8 cellular contexts compared by ENCODE assay signal in genomic region chr11:78188809-78189724, GRCh38. TPM values are rescaled to one million over a fixed set of nuclear protein-coding genes. Genes with fewer than 3 reads are reported as not detected.
A peak's percentile ranks its signal among the peaks of the same experiment; 100 is the strongest.
DNase-seq lines count a peak whose midpoint lies in the region; ATAC-seq and TF ChIP-seq lines count a peak whose summit lies in the region.

TSS of gene USP35 (plus strand) at chr11:78188919. CDS start at chr11:78196246, 7,327 bp downstream.

- peak within 1 kb of the TSS; percentile 96 to 99 (median 98) for H3K4me3 Mint-ChIP-seq in IgD-negative memory B cell

- H3K4me3 ChIP-seq in DND-41 (ENCODE audit: low read depth in 1 of 2, low read length in 2 of 2), result peak within 1 kb of the TSS; percentile 53 to 94
- H3K4me3 ChIP-seq in cardiac fibroblast (replicated peaks in 1 of 2; ENCODE audit: low read depth in 2 of 2, low read length in 2 of 2), result peak within 1 kb of the TSS; percentile 86 to 94
- peak within 1 kb of the TSS; percentile 87 for H3K4me3 ChIP-seq in mesodermal cell (ENCODE audit: extremely low read depth, insufficient read depth, low read length, poor library complexity, severe bottlenecking)
- peak within 1 kb of the TSS; percentile 73 to 77 for H3K4me3 ChIP-seq in aorta (ENCODE audit: low read length in 2 of 2)

- H3K36me3 ChIP-seq in DND-41 (ENCODE audit: insufficient read depth, low read length) (peaks cover under 1% of the 10 kb centered on the region; the same call in 1 of the 2 replicates), mesodermal cell (ENCODE audit: control insufficient read depth, insufficient read depth, low read length) (peaks cover 4% of the 10 kb centered on the region), aorta (ENCODE audit: control insufficient read depth in 1 of 2, insufficient read depth in 2 of 2, low read length in 1 of 2) (no peaks in the 10 kb centered on the region)

- H3K9me3 Mint-ChIP-seq in IgD-negative memory B cell, result no peaks in the 10 kb centered on the region

- H3K4me2 ChIP-seq in DND-41 (ENCODE audit: insufficient read depth, low read length), result peak within 1 kb of the TSS; percentile 91

- ATAC-seq in DND-41 (ENCODE audit: insufficient read depth, low read depth), result no peak; the same call in 2 of the 3 replicates
- peak; percentile 33 for ATAC-seq in aorta (ENCODE audit: low FRiP score)

- peak within 1 kb of the TSS; percentile 80 for H2AFZ ChIP-seq in DND-41 (ENCODE audit: low read depth, low read length)

- peaks cover 50% of the 10 kb centered on the region for H3K4me1 ChIP-seq in DND-41 (ENCODE audit: insufficient read depth, low read length)
- peaks cover 23% of the 10 kb centered on the region for H3K4me1 ChIP-seq in mesodermal cell (ENCODE audit: control insufficient read depth, insufficient read depth, low read length, poor library complexity, severe bottlenecking)
- peaks cover 0 to 5% of the 10 kb centered on the region in 2 donors for H3K4me1 ChIP-seq in aorta (ENCODE audit: control insufficient read depth in 1 of 2, insufficient read depth in 2 of 2, low read length in 2 of 2)

- H4K20me1 ChIP-seq in DND-41 (ENCODE audit: insufficient read depth, low read length), result 0 out of 2 replicates have a peak, but pooled peaks cover 4% of the 10 kb centered on the region

- intact Hi-C loops in aorta (cut with DNase I), result loop anchor here in 1 of 2 donors (1.0 to 5.0 kb wide), 3 partner anchors 20 to 50 kb away; partner anchors contain the start of gene ALG8

- peaks cover 16 to 25% (median 22%) of the 10 kb centered on the region in 3 donors for H3K4me1 Mint-ChIP-seq in IgD-negative memory B cell

- 5 to 8% methylated on average over 25 to 35 of the region's 45 CpGs for WGBS in mesodermal cell (ENCODE audit: insufficient coverage in 2 of 2), 2 experiments
- 2 to 4% methylated on average over 41 to 45 of the region's 45 CpGs for WGBS in aorta, 2 donors

- H3K27me3 ChIP-seq in DND-41 (ENCODE audit: insufficient read depth, low read length, poor library complexity), result no peaks in the 10 kb centered on the region
- H3K27me3 ChIP-seq in aorta (ENCODE audit: control insufficient read depth in 1 of 2, insufficient read depth in 2 of 2, low read length in 1 of 2), result no peaks in the 10 kb centered on the region

- no peaks in the 10 kb centered on the region for H3K27me3 Mint-ChIP-seq in IgD-negative memory B cell

- TF ChIP-seq CTCF in DND-41 (IDR thresholded peaks at IDR 0.05; ENCODE audit: borderline replicate concordance, extremely low read depth, low read length, poor library complexity, severe bottlenecking), result no peak
- TF ChIP-seq CTCF in cardiac fibroblast (IDR thresholded peaks at IDR 0.05; ENCODE audit: low read depth, low read length), result no peak

- peak; percentile 21 for DNase-seq in DND-41
- DNase-seq in cardiac fibroblast (ENCODE audit: low read depth in 2 of 2), result no peak
- DNase-seq in aorta, result peak; percentile 50 to 75
- DNase-seq in stimulated activated CD4-positive, alpha-beta T cell treated with anti-CD3 and anti-CD28 coated beads, Interleukin-4, amount 100 ng/mL, for 24 hours, result no peak
- no peak for DNase-seq in NCI-H510A treated with DMSO at 0.1 percent for 48 hours (lab: John Stamatoyannopoulos, UW)
- no peak for DNase-seq in midbrain (lab: John Stamatoyannopoulos, UW)

- H3K36me3 Mint-ChIP-seq in IgD-negative memory B cell, result peaks cover 3% of the 10 kb centered on the region

- H3K27ac Mint-ChIP-seq in IgD-negative memory B cell, result peak within 1 kb of the TSS; percentile 81 to 89 (median 84)

- H3K27ac ChIP-seq in DND-41 (ENCODE audit: low read length), result peak within 1 kb of the TSS; percentile 73
- peak within 1 kb of the TSS; percentile 77 for H3K27ac ChIP-seq in mesodermal cell (ENCODE audit: low read depth, low read length, severe bottlenecking)
- H3K27ac ChIP-seq in aorta (ENCODE audit: low read depth in 1 of 2, low read length in 2 of 2), result peak within 1 kb of the TSS in 1 of 2 donors; percentile 58

- peaks cover 48% of the 10 kb centered on the region for H3K79me2 ChIP-seq in DND-41 (ENCODE audit: insufficient read depth, low read length)

- no peaks in the 10 kb centered on the region for H3K9me3 ChIP-seq in DND-41 (ENCODE audit: insufficient read depth, low read length, severe bottlenecking)
- no peaks in the 10 kb centered on the region for H3K9me3 ChIP-seq in mesodermal cell (ENCODE audit: control insufficient read depth, low read length)
- no peaks in the 10 kb centered on the region for H3K9me3 ChIP-seq in aorta (ENCODE audit: control insufficient read depth, low read length)

- H3K9ac ChIP-seq in DND-41 (ENCODE audit: low read depth, low read length), result peak within 1 kb of the TSS; percentile 87

RNA-seq across cellular contexts. Expression of gene USP35, which starts in this region (rescaled TPM):
- polyA plus RNA-seq in IgD-negative memory B cell (0.30 TPM), aorta (10 to 100 TPM in 1 of 2 donors, 1 to 10 TPM in 1; 3.0 to 18.7 TPM)
- 11.7 TPM for polyA plus RNA-seq in mesodermal cell (2013, experiment 1 of 2)
- polyA plus RNA-seq in mesodermal cell (2013, experiment 2 of 2), result 10.7 TPM
- 10 to 100 TPM; 26.8 to 28.0 TPM for total RNA-seq in aorta

Comparison
In these comparisons a context has a peak if more than half of its experiments do, and no peak if none do; other contexts are left out.
1. DNase-seq: peak in DND-41 (single experiment) and aorta (2 of 2); none in cardiac fibroblast (0 of 2), stimulated activated CD4-positive, alpha-beta T cell treated with anti-CD3 and anti-CD28 coated beads, Interleukin-4, amount 100 ng/mL, for 24 hours (single experiment), NCI-H510A treated with DMSO at 0.1 percent for 48 hours (single experiment) and midbrain (single experiment).
2. Peak in every context shown above with its lines, with median percentiles within 50 percentile points of each other: H3K4me3 ChIP-seq.